In genomic region chr11:125343732-125344131, GRCh38 we compare ENCODE assay signal across 17 cellular contexts.
DNase-seq lines count a peak whose midpoint lies in the region; ATAC-seq, FAIRE-seq and TF ChIP-seq lines count a peak whose summit lies in the region.
"Had no signal": no experiment of that assay in that cellular context is flagged by ENCODE, and none has a peak within 500 bp of the region (broad histone marks: within the 10 kb centered on the region; RNA-seq: fewer than 3 reads in every experiment).

No MANE protein-coding gene starts in this region.

- H4K20me1 ChIP-seq in MM.1S (ENCODE audit: insufficient read depth, low read length): no peaks in the 10 kb centered on the region

- H3K9me2 ChIP-seq in MM.1S (replicated peaks; ENCODE audit: insufficient read depth, low read length): no peaks in the 10 kb centered on the region

- DNase-seq in lower lobe of right lung (peak; percentile 30), skeletal muscle cell (ENCODE audit: low read depth) (peak; percentile 56), AG08396 (ENCODE audit: low spot score) (no peak), MM.1S (no peak), GM12892 (ENCODE audit: insufficient read length) (no peak), HFFc6 (no peak)
- DNase-seq: activated CD4-positive, CD25-positive, alpha-beta regulatory T cell; activated naive CD4-positive, alpha-beta T cell treated with anti-CD3 and anti-CD28 coated beads, Interleukin-2, amount 50 U/mL, for 16 hours; BE2C; heart right ventricle; left lung; PC-9; stimulated activated CD4-positive, alpha-beta T cell treated with anti-CD3 and anti-CD28 coated beads, Interleukin-15, amount 100 ng/mL, for 24 hours had no signal

- H3K27me3 ChIP-seq in lower lobe of right lung (ENCODE audit: low read depth) (no peaks in the 10 kb centered on the region), MM.1S (replicated peaks; ENCODE audit: insufficient read depth, low read length) (peaks cover 4% of the 10 kb centered on the region; the same call in 1 of the 2 replicates)
- H3K27me3 ChIP-seq: heart right ventricle had no signal

- CTCF ChIA-PET in HEK293 (lab: Yijun Ruan, JAX): interaction anchor here (0.5 to 5.7 kb wide), 11 partner anchors 14 to 416 kb away, joined by 3 to 60 read pairs (median 5); partner anchors contain the start of gene SLC37A2

- H3F3A ChIP-seq in MM.1S (ENCODE audit: insufficient read depth, low read length): no peaks in the 10 kb centered on the region

- H3K79me2 ChIP-seq in MM.1S (ENCODE audit: low read length): no peaks in the 10 kb centered on the region

- H3K9ac ChIP-seq in MM.1S (ENCODE audit: low read length): no peak overlapping the region

- no peaks in the 10 kb centered on the region for H3K36me3 ChIP-seq in HEK293 (ENCODE audit: control insufficient read depth in 2 of 2, insufficient read depth in 1 of 2, low read length in 2 of 2)
- no peaks in the 10 kb centered on the region for H3K36me3 ChIP-seq in lower lobe of right lung
- no peaks in the 10 kb centered on the region for H3K36me3 ChIP-seq in MM.1S (replicated peaks; ENCODE audit: insufficient read depth, low read length)
- H3K36me3 ChIP-seq: BE2C, HAP-1, heart right ventricle, left lung had no signal

- H3K36me3 Mint-ChIP-seq in brain: no peaks in the 10 kb centered on the region
- H3K36me3 Mint-ChIP-seq in HFFc6 (ENCODE audit: low read depth): no peaks in the 10 kb centered on the region

- H2AFZ ChIP-seq in MM.1S (ENCODE audit: low read length): no peak overlapping the region
- H2AFZ ChIP-seq: PC-9 had no signal

- no peak for ATAC-seq in lower lobe of right lung
- ATAC-seq: heart right ventricle, K562, left lung had no signal

- H3K4me1 ChIP-seq in HEK293 (ENCODE audit: control insufficient read depth, insufficient read depth, low read length) (no peaks in the 10 kb centered on the region), lower lobe of right lung (peaks cover 5% of the 10 kb centered on the region), MM.1S (ENCODE audit: low read length) (no peaks in the 10 kb centered on the region)
- H3K4me1 ChIP-seq: BE2C, left lung had no signal

- POLR2A ChIA-PET in HEK293 (lab: Yijun Ruan, JAX): no interaction called here

- no peak overlapping the region for H3K4me2 ChIP-seq in MM.1S (ENCODE audit: low read depth, low read length)
- H3K4me2 ChIP-seq: PC-9 had no signal

- FAIRE-seq in GM12892 (lab: Jason Lieb, UNC): no peak
- FAIRE-seq: K562 had no signal

- H3K4me3 Mint-ChIP-seq in brain (peak overlapping the region; percentile 15 to 54 (median 36)), HFFc6 (no peak overlapping the region)

- H3K27ac ChIP-seq in HEK293 (ENCODE audit: extremely low read depth, low read depth, low read length): no peak overlapping the region
- no peak overlapping the region for H3K27ac ChIP-seq in lower lobe of right lung
- H3K27ac ChIP-seq in MM.1S (ENCODE audit: low read length): no peak overlapping the region
- H3K27ac ChIP-seq: left lung, PC-9 had no signal

- no peak for TF ChIP-seq POLR2A in GM12892 (IDR thresholded peaks at IDR 0.05; ENCODE audit: low read depth, low read length)

- H3K9me3 ChIP-seq in HEK293 (ENCODE audit: control insufficient read depth, insufficient read depth, low read depth, low read length): no peaks in the 10 kb centered on the region
- no peaks in the 10 kb centered on the region for H3K9me3 ChIP-seq in lower lobe of right lung
- no peaks in the 10 kb centered on the region for H3K9me3 ChIP-seq in MM.1S (replicated peaks; ENCODE audit: insufficient read depth, low read length)
- H3K9me3 ChIP-seq: BE2C, HAP-1, heart right ventricle, left lung had no signal

- TF ChIP-seq CTCF in HEK293 (tag by site-specific recombination; IDR thresholded peaks at IDR 0.05): no peak
- no peak for TF ChIP-seq CTCF in brain (conservative IDR thresholded peaks at IDR 0.05)
- TF ChIP-seq CTCF in lower lobe of right lung (IDR thresholded peaks at IDR 0.05): no peak
- no peak for TF ChIP-seq CTCF in MM.1S (IDR thresholded peaks at IDR 0.05; ENCODE audit: low read length)
- no peak for TF ChIP-seq CTCF in HFFc6 (IDR thresholded peaks at IDR 0.05)

- peak overlapping the region; percentile 60 to 96 (median 88) for H3K27ac Mint-ChIP-seq in brain
- no peak overlapping the region for H3K27ac Mint-ChIP-seq in HFFc6

- H3K4me1 Mint-ChIP-seq in brain: peaks cover 96% of the 10 kb centered on the region
- peaks cover 17% of the 10 kb centered on the region for H3K4me1 Mint-ChIP-seq in HFFc6 (ENCODE audit: low read depth)

- H3K4me3 ChIP-seq in HEK293 (ENCODE audit: low read depth, low read length) (no peak overlapping the region), lower lobe of right lung (no peak overlapping the region), skeletal muscle cell (ENCODE audit: low read depth, low read length) (no peak overlapping the region), MM.1S (ENCODE audit: low read length) (no peak overlapping the region)
- H3K4me3 ChIP-seq: HAP-1, heart right ventricle, K562, left lung, PC-9 had no signal

- H3K9me3 Mint-ChIP-seq in brain (no peaks in the 10 kb centered on the region), HFFc6 (no peaks in the 10 kb centered on the region)

- intact Hi-C loops in lower lobe of right lung (cut with DNase I): loop anchor here (10.0 kb wide), 1 partner anchor 61 kb away; no protein-coding TSS in a partner anchor

- H3K27me3 Mint-ChIP-seq in brain: peaks cover 3% of the 10 kb centered on the region
- peaks cover 22% of the 10 kb centered on the region for H3K27me3 Mint-ChIP-seq in HFFc6 (ENCODE audit: insufficient read depth)

TF ChIP-seq in HEK293, 187 proteins besides CTCF, POLR2A, EP300 and RAD21:
- TF ChIP-seq ZNF280C (tag by site-specific recombination; IDR thresholded peaks at IDR 0.05) (no peak), KLF1 (tag by site-specific recombination; IDR thresholded peaks at IDR 0.05) (peak; percentile 52; the same call in 1 of the 2 replicates)
TF ChIP-seq in HEK293: peak in this region for 1.

Comparison
In these comparisons a context has a peak if more than half of its experiments do, and no peak if none do; other contexts are left out.
1. DNase-seq: peak in lower lobe of right lung (single experiment) and skeletal muscle cell (single experiment); none in AG08396 (single experiment), MM.1S (single experiment), GM12892 (single experiment) and HFFc6 (single experiment).